In genomic region chr1:87093286-87093685, GRCh38 we compare ENCODE assay signal across 21 cellular contexts.
DNase-seq lines count a peak whose midpoint lies in the region; ATAC-seq and TF ChIP-seq lines count a peak whose summit lies in the region.
"Had no signal": no experiment of that assay in that cellular context is flagged by ENCODE, and none has a peak within 500 bp of the region (broad histone marks: within the 10 kb centered on the region; RNA-seq: fewer than 3 reads in every experiment).

No MANE protein-coding gene starts in this region.

- H3K4me3 ChIP-seq in PC-3 (ENCODE audit: low read length) (no peak overlapping the region), mesendoderm (ENCODE audit: low read length) (no peak overlapping the region)
- H3K4me3 ChIP-seq: esophagus squamous epithelium had no signal

- H2BK5ac ChIP-seq in mesendoderm (ENCODE audit: low read length), result no peak overlapping the region

- H3K9ac ChIP-seq in PC-3 (ENCODE audit: low read length) (no peak overlapping the region), mesendoderm (ENCODE audit: low read length) (no peak overlapping the region)
- H3K9ac ChIP-seq: parathyroid adenoma had no signal

- H2BK120ac ChIP-seq in mesendoderm (ENCODE audit: low read depth, low read length), result no peak overlapping the region

- H3K79me2 ChIP-seq in PC-3 (ENCODE audit: low read length) (no peaks in the 10 kb centered on the region), mesendoderm (ENCODE audit: control insufficient read depth, insufficient read depth, low read length) (no peaks in the 10 kb centered on the region)
- H3K79me2 ChIP-seq: parathyroid adenoma had no signal

- peak overlapping the region; percentile 42 for H3K27ac ChIP-seq in PC-3 (ENCODE audit: low read length)
- H3K27ac ChIP-seq in mesendoderm (ENCODE audit: low read depth, low read length), result no peak overlapping the region
- H3K27ac ChIP-seq: esophagus squamous epithelium, parathyroid adenoma had no signal

- H3K79me1 ChIP-seq in mesendoderm (ENCODE audit: low read length), result no peaks in the 10 kb centered on the region

- no CpG with 5 or more reads among the region's 4 CpGs for WGBS in mesendoderm (ENCODE audit: extremely low coverage, insufficient coverage, low lambda C conversion rate)

- H3K4me2 ChIP-seq in PC-3 (ENCODE audit: low read length), result peak overlapping the region; percentile 63
- H3K4me2 ChIP-seq in mesendoderm (ENCODE audit: low read length), result no peak overlapping the region

- CTCF ChIA-PET in PC-3 (lab: Charles Lee), result interaction anchor here (0.6 kb wide), 1 partner anchor 235 kb away, joined by 12 read pairs; the partner anchor contains the start of gene LMO4

- no peaks in the 10 kb centered on the region for H4K20me1 ChIP-seq in PC-3 (ENCODE audit: low read length)

- H3K9me3 ChIP-seq in PC-3 (ENCODE audit: low read length), result no peaks in the 10 kb centered on the region
- H3K9me3 ChIP-seq: esophagus squamous epithelium had no signal

- H2AFZ ChIP-seq in PC-3 (ENCODE audit: low read length), result no peak overlapping the region
- H2AFZ ChIP-seq: parathyroid adenoma had no signal

- DNase-seq in ELR (ENCODE audit: low read depth) (peak; percentile 89), PC-3 (peak; percentile 88), astrocyte of the hippocampus (ENCODE audit: low read depth, low spot score) (peak; percentile 42), mesendoderm (peak; percentile 33), NCI-H1417 (lab: John Stamatoyannopoulos, UW) (no peak), pons (ENCODE audit: low spot score) (no peak)
- DNase-seq: activated CD4-positive, alpha-beta memory T cell treated with anti-CD3 and anti-CD28 coated beads for 36 hours; activated gamma-delta T cell treated with Interleukin-2 at 50 U/mL for 16 hours; anterior cingulate cortex; DMS 273 treated with DMSO at 0.1 percent for 48 hours; effector memory CD4-positive, alpha-beta T cell; esophagus squamous epithelium; left cardiac atrium; natural killer cell; NCI-H1436; NCI-H526; SHP77 had no signal

- H3K4me1 ChIP-seq in PC-3 (ENCODE audit: insufficient read depth, low read length) (peaks cover 26% of the 10 kb centered on the region), mesendoderm (ENCODE audit: control insufficient read depth, low read depth, low read length) (no peaks in the 10 kb centered on the region)
- H3K4me1 ChIP-seq: esophagus squamous epithelium, parathyroid adenoma had no signal

- POLR2A ChIA-PET in PC-3 (lab: Charles Lee; ENCODE audit: unreplicated experiment), result no interaction called here

- H3K36me3 ChIP-seq in PC-3 (ENCODE audit: low read depth, low read length), result no peaks in the 10 kb centered on the region
- no peaks in the 10 kb centered on the region for H3K36me3 ChIP-seq in mesendoderm (ENCODE audit: control insufficient read depth, insufficient read depth, low read length)
- H3K36me3 ChIP-seq: esophagus squamous epithelium had no signal

- no peak overlapping the region for H4K8ac ChIP-seq in mesendoderm (ENCODE audit: low read depth, low read length)

- H3F3A ChIP-seq in PC-3 (ENCODE audit: low read length, unreplicated experiment), result no peaks in the 10 kb centered on the region

- no peak overlapping the region for H3K56ac ChIP-seq in mesendoderm (ENCODE audit: low read length)

- H3K9me2 ChIP-seq in PC-3 (replicated peaks; ENCODE audit: low read length), result no peaks in the 10 kb centered on the region

- ATAC-seq in PC-3 (peak; percentile 99), GM19455 (IDR thresholded peaks at IDR 0.05; ENCODE audit: unreplicated experiment) (no peak)
- ATAC-seq: left cardiac atrium; natural killer cell; stimulated activated effector memory CD8-positive, alpha-beta T cell treated with anti-CD3 and anti-CD28 coated beads, Interleukin-12 subunit alpha, Interleukin-12 subunit beta, amount 100 ng/mL, for 72 hours; WTC11 had no signal

- no TSS peak for BruUV-seq in PC-3 (replicated peaks; lab: Mats Ljungman, UMichigan)

- H3K27me3 ChIP-seq in PC-3 (ENCODE audit: low read length) (no peaks in the 10 kb centered on the region), mesendoderm (ENCODE audit: insufficient read depth, low read length, poor library complexity) (no peaks in the 10 kb centered on the region)
- H3K27me3 ChIP-seq: esophagus squamous epithelium had no signal

- no peak overlapping the region for H2BK15ac ChIP-seq in mesendoderm (replicated peaks; ENCODE audit: low read depth)

- H3K18ac ChIP-seq in mesendoderm (ENCODE audit: low read length), result no peak overlapping the region

- H2AK5ac ChIP-seq in mesendoderm (ENCODE audit: low read length), result no peak overlapping the region

- H4K5ac ChIP-seq in mesendoderm (ENCODE audit: low read length), result no peak overlapping the region

- no peak overlapping the region for H3K23ac ChIP-seq in mesendoderm (ENCODE audit: low read length)

- intact Hi-C loops in PC-3 (cut with micrococcal nuclease), result no loop called here

- TF ChIP-seq CTCF in PC-3 (conservative IDR thresholded peaks at IDR 0.05; ENCODE audit: low read depth, low read length), result no peak

- no peak overlapping the region for H3K4ac ChIP-seq in mesendoderm (ENCODE audit: low read depth, low read length)

Comparison
In these comparisons a context has a peak if more than half of its experiments do, and no peak if none do; other contexts are left out.
1. DNase-seq: peak in ELR (single experiment), PC-3 (single experiment), astrocyte of the hippocampus (single experiment) and mesendoderm (single experiment); none in NCI-H1417 (0 of 3) and pons (single experiment).